Comparison of ENCODE assay signal across 16 cellular contexts in genomic region chr4:8644966-8645752, GRCh38. TPM values are rescaled to one million over a fixed set of nuclear protein-coding genes. Genes with fewer than 3 reads are reported as not detected.
"Had no signal": no experiment of that assay in that cellular context is flagged by ENCODE, and none has a peak within 500 bp of the region (broad histone marks: within the 10 kb centered on the region; RNA-seq: fewer than 3 reads in every experiment).

No MANE protein-coding gene starts in this region.

- H3K36me3 ChIP-seq: ascending aorta, heart right ventricle had no signal

- H3K4me1 ChIP-seq: ascending aorta, heart right ventricle had no signal

- H3K4me3 Mint-ChIP-seq: activated CD4-positive, alpha-beta memory T cell treated with anti-CD3 and anti-CD28 coated beads for 36 hours; activated naive CD8-positive, alpha-beta T cell treated with anti-CD3 and anti-CD28 coated beads, Interleukin-2, amount 50 U/mL, for 24 hours; activated T-cell treated with anti-CD3 and anti-CD28 coated beads, Interleukin-2, amount 50 U/mL, for 72 hours; naive thymus-derived CD4-positive, alpha-beta T cell; stimulated activated effector memory CD8-positive, alpha-beta T cell treated with anti-CD3 and anti-CD28 coated beads, Interleukin-12 subunit alpha, Interleukin-12 subunit beta, amount 100 ng/mL, for 72 hours had no signal

- H3K27me3 Mint-ChIP-seq: activated CD4-positive, alpha-beta memory T cell treated with anti-CD3 and anti-CD28 coated beads for 36 hours had no signal

- DNase-seq: activated CD4-positive, alpha-beta memory T cell treated with anti-CD3 and anti-CD28 coated beads for 36 hours; activated gamma-delta T cell treated with Interleukin-2 at 50 U/mL for 16 hours; activated naive CD8-positive, alpha-beta T cell treated with anti-CD3 and anti-CD28 coated beads, Interleukin-2, amount 50 U/mL, for 24 hours; activated T-cell treated with anti-CD3 and anti-CD28 coated beads, Interleukin-2, amount 50 U/mL, for 72 hours; effector CD4-positive, alpha-beta T cell; heart right ventricle; naive thymus-derived CD4-positive, alpha-beta T cell; nucleus accumbens; substantia nigra; T-helper 9 cell; trophoblast cell had no signal

- H3K9me3 ChIP-seq: ascending aorta, heart right ventricle had no signal

- H3K4me3 ChIP-seq: ascending aorta, heart right ventricle, lung, skin epidermis had no signal

- H3K9me3 Mint-ChIP-seq: activated CD4-positive, alpha-beta memory T cell treated with anti-CD3 and anti-CD28 coated beads for 36 hours; activated naive CD8-positive, alpha-beta T cell treated with anti-CD3 and anti-CD28 coated beads, Interleukin-2, amount 50 U/mL, for 24 hours; activated T-cell treated with anti-CD3 and anti-CD28 coated beads, Interleukin-2, amount 50 U/mL, for 72 hours; stimulated activated effector memory CD8-positive, alpha-beta T cell treated with anti-CD3 and anti-CD28 coated beads, Interleukin-12 subunit alpha, Interleukin-12 subunit beta, amount 100 ng/mL, for 72 hours had no signal

- H3K4me1 Mint-ChIP-seq: activated naive CD8-positive, alpha-beta T cell treated with anti-CD3 and anti-CD28 coated beads, Interleukin-2, amount 50 U/mL, for 24 hours; naive thymus-derived CD4-positive, alpha-beta T cell; stimulated activated effector memory CD8-positive, alpha-beta T cell treated with anti-CD3 and anti-CD28 coated beads, Interleukin-12 subunit alpha, Interleukin-12 subunit beta, amount 100 ng/mL, for 72 hours had no signal

- H3K27ac Mint-ChIP-seq: activated CD4-positive, alpha-beta memory T cell treated with anti-CD3 and anti-CD28 coated beads for 36 hours; activated naive CD8-positive, alpha-beta T cell treated with anti-CD3 and anti-CD28 coated beads, Interleukin-2, amount 50 U/mL, for 24 hours; activated T-cell treated with anti-CD3 and anti-CD28 coated beads, Interleukin-2, amount 50 U/mL, for 72 hours; naive thymus-derived CD4-positive, alpha-beta T cell; stimulated activated effector memory CD8-positive, alpha-beta T cell treated with anti-CD3 and anti-CD28 coated beads, Interleukin-12 subunit alpha, Interleukin-12 subunit beta, amount 100 ng/mL, for 72 hours had no signal

- ATAC-seq: activated naive CD8-positive, alpha-beta T cell treated with anti-CD3 and anti-CD28 coated beads, Interleukin-2, amount 50 U/mL, for 24 hours; activated T-cell treated with anti-CD3 and anti-CD28 coated beads, Interleukin-2, amount 50 U/mL, for 72 hours; heart right ventricle; naive thymus-derived CD4-positive, alpha-beta T cell; stimulated activated effector memory CD8-positive, alpha-beta T cell treated with anti-CD3 and anti-CD28 coated beads, Interleukin-12 subunit alpha, Interleukin-12 subunit beta, amount 100 ng/mL, for 72 hours had no signal

- H3K27me3 ChIP-seq: ascending aorta had no signal

- H3K36me3 Mint-ChIP-seq: activated CD4-positive, alpha-beta memory T cell treated with anti-CD3 and anti-CD28 coated beads for 36 hours; naive thymus-derived CD4-positive, alpha-beta T cell; stimulated activated effector memory CD8-positive, alpha-beta T cell treated with anti-CD3 and anti-CD28 coated beads, Interleukin-12 subunit alpha, Interleukin-12 subunit beta, amount 100 ng/mL, for 72 hours had no signal

- H3K27ac ChIP-seq: ascending aorta, heart right ventricle, skin epidermis had no signal

RNA-seq across cellular contexts. Expression of gene CPZ, which starts 52.6 kb away (rescaled TPM):
- total RNA-seq: activated CD4-positive, alpha-beta memory T cell treated with anti-CD3 and anti-CD28 coated beads for 36 hours; activated T-cell treated with anti-CD3 and anti-CD28 coated beads, Interleukin-2, amount 50 U/mL, for 72 hours; naive thymus-derived CD4-positive, alpha-beta T cell had no signal
- polyA plus RNA-seq: keratinocyte; naive thymus-derived CD4-positive, alpha-beta T cell had no signal
